Comparison of ENCODE assay signal across 17 cellular contexts in genomic region chr3:164723396-164723795, GRCh38.
DNase-seq lines count a peak whose midpoint lies in the region; TF ChIP-seq lines count a peak whose summit lies in the region.
"Had no signal": no experiment of that assay in that cellular context is flagged by ENCODE, and none has a peak within 500 bp of the region (broad histone marks: within the 10 kb centered on the region; RNA-seq: fewer than 3 reads in every experiment).

No MANE protein-coding gene starts in this region.

- H3K9me3 ChIP-seq in SJCRH30 (replicated peaks) (no peaks in the 10 kb centered on the region), endodermal cell (ENCODE audit: control insufficient read depth, low read length) (no peaks in the 10 kb centered on the region)
- H3K9me3 ChIP-seq: BE2C, SJSA1 had no signal

- TF ChIP-seq CTCF in endodermal cell (conservative IDR thresholded peaks at IDR 0.05) (no peak), retinal pigment epithelial cell (conservative IDR thresholded peaks at IDR 0.05; ENCODE audit: low read depth, low read length) (no peak), type B pancreatic cell (conservative IDR thresholded peaks at IDR 0.05) (no peak)

- no peak overlapping the region for H3K9ac ChIP-seq in endodermal cell (ENCODE audit: extremely low read depth, low read length, poor library complexity, severe bottlenecking)

- DNase-seq in H4 (ENCODE audit: low spot score), result peak; percentile 26
- DNase-seq in SJCRH30, result peak; percentile 19 to 25
- peak; percentile 64 for DNase-seq in endodermal cell
- DNase-seq in retinal pigment epithelial cell (ENCODE audit: low read depth), result peak; percentile 55
- no peak for DNase-seq in type B pancreatic cell (ENCODE audit: extremely low spot score, unreplicated experiment)
- no peak for DNase-seq in T1000 (lab: John Stamatoyannopoulos, UW)
- no peak for DNase-seq in activated effector memory CD4-positive, alpha-beta T cell treated with anti-CD3 and anti-CD28 coated beads, Interleukin-2, amount 50 U/mL, for 16 hours
- DNase-seq: BE2C; CD8-positive, alpha-beta memory T cell; Karpas-422; MM.1S; NCI-H187; NCI-H2171; NCI-H446 treated with DMSO at 0.1 percent for 48 hours; OCI-M1 had no signal

- no peaks in the 10 kb centered on the region for H3K36me3 Mint-ChIP-seq in endodermal cell (ENCODE audit: low read depth)
- H3K36me3 Mint-ChIP-seq in type B pancreatic cell, result no peaks in the 10 kb centered on the region
- H3K36me3 Mint-ChIP-seq: CD8-positive, alpha-beta memory T cell had no signal

- H3K9me3 Mint-ChIP-seq in endodermal cell (no peaks in the 10 kb centered on the region), type B pancreatic cell (no peaks in the 10 kb centered on the region)

- H3K27ac Mint-ChIP-seq in endodermal cell (peak overlapping the region; percentile 77), type B pancreatic cell (no peak overlapping the region)
- H3K27ac Mint-ChIP-seq: CD8-positive, alpha-beta memory T cell had no signal

- peaks cover 3% of the 10 kb centered on the region for H3K4me1 Mint-ChIP-seq in endodermal cell
- H3K4me1 Mint-ChIP-seq in type B pancreatic cell (ENCODE audit: unreplicated experiment), result no peaks in the 10 kb centered on the region
- H3K4me1 Mint-ChIP-seq: CD8-positive, alpha-beta memory T cell had no signal

- H3K27ac ChIP-seq in SJCRH30 (no peak overlapping the region), endodermal cell (ENCODE audit: low read depth, low read length) (no peak overlapping the region)
- H3K27ac ChIP-seq: RWPE1, SJSA1 had no signal

- H3K36me3 ChIP-seq in SJCRH30 (no peaks in the 10 kb centered on the region), endodermal cell (ENCODE audit: control insufficient read depth, insufficient read depth, low read length) (no peaks in the 10 kb centered on the region)
- H3K36me3 ChIP-seq: BE2C, SJSA1 had no signal

- WGBS in endodermal cell (ENCODE audit: insufficient coverage in 1 of 2, insufficient read length in 1 of 2), 2 experiments, result 91 to 100% methylated on average over 3 to 4 of the region's 4 CpGs

- H3K27me3 ChIP-seq in SJCRH30, result no peaks in the 10 kb centered on the region
- no peaks in the 10 kb centered on the region for H3K27me3 ChIP-seq in endodermal cell (ENCODE audit: control insufficient read depth, insufficient read depth, low read length, poor library complexity, severe bottlenecking)
- H3K27me3 ChIP-seq: BE2C, SJSA1 had no signal

- H3K4me3 ChIP-seq in SJCRH30 (no peak overlapping the region), endodermal cell (ENCODE audit: low read length) (no peak overlapping the region), retinal pigment epithelial cell (ENCODE audit: low read length) (no peak overlapping the region)
- H3K4me3 ChIP-seq: SJSA1 had no signal

- H3K4me3 Mint-ChIP-seq in endodermal cell (no peak overlapping the region), type B pancreatic cell (no peak overlapping the region)
- H3K4me3 Mint-ChIP-seq: CD8-positive, alpha-beta memory T cell had no signal

- no peaks in the 10 kb centered on the region for H3K27me3 Mint-ChIP-seq in endodermal cell (ENCODE audit: insufficient read depth)
- H3K27me3 Mint-ChIP-seq in type B pancreatic cell, result no peaks in the 10 kb centered on the region
- H3K27me3 Mint-ChIP-seq: CD8-positive, alpha-beta memory T cell had no signal

- H3K4me1 ChIP-seq in SJCRH30 (no peaks in the 10 kb centered on the region), endodermal cell (ENCODE audit: control insufficient read depth, insufficient read depth, low read length) (no peaks in the 10 kb centered on the region)
- H3K4me1 ChIP-seq: BE2C, SJSA1 had no signal

Comparison
In these comparisons a context has a peak if more than half of its experiments do, and no peak if none do; other contexts are left out.
1. DNase-seq: peak in H4 (single experiment), SJCRH30 (2 of 2), endodermal cell (single experiment) and retinal pigment epithelial cell (single experiment); none in type B pancreatic cell (single experiment), T1000 (single experiment) and activated effector memory CD4-positive, alpha-beta T cell treated with anti-CD3 and anti-CD28 coated beads, Interleukin-2, amount 50 U/mL, for 16 hours (single experiment).